ENCODE assay signal across 9 cellular contexts in the genomic region with DNA sequence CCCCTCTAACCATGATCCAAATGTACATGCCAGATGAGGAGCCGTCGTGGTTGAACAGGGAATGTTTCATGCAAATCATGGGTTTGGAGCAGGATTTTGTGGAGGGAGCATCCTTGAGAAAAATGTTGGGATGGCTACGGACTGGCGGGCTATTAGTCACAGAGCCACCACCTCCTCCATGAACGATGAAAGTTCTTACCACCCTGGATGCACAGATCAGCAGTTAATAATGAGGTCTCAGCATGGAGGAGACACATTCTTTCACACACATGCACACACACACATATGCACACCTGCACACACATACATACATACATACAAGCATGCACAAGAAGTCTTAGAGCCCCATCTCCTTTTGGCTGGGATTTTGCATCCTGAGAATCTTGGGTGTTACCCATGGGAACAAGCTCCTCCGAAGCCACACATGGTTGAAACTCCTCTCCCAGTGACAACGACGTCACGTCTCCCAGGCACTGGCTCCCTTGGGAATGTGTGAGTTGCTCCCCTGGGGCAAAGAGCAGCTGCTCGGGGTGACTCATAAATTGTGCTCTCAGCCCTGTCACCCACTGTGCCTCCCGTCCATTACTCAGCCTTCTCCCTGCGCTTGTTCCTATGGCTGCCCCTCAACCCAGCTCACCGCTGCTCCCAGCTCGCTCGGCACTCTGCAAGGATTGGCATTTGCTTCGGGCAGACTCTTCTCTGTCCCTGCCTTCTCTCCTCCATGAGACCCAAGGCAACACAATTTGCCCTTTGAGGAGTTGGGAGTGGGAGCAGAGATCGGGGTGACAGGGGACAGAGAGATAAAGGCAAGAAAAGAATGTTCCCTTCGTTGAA.
A peak's percentile ranks its signal among the peaks of the same experiment; 100 is the strongest.
DNase-seq lines count a peak whose midpoint lies in the region; ATAC-seq and TF ChIP-seq lines count a peak whose summit lies in the region.
"Had no signal": no experiment of that assay in that cellular context is flagged by ENCODE, and none has a peak within 500 bp of the region (broad histone marks: within the 10 kb centered on the region; RNA-seq: fewer than 3 reads in every experiment).

No MANE protein-coding gene starts in this region.

- H3K27ac ChIP-seq in A673 (ENCODE audit: low read depth, low read length, poor library complexity, severe bottlenecking) (no peak overlapping the region), caudate nucleus (ENCODE audit: low read depth, low read length) (peak overlapping the region; percentile 78)

- no peak for TF ChIP-seq CTCF in A673 (conservative IDR thresholded peaks at IDR 0.05; ENCODE audit: low read depth, low read length)
- TF ChIP-seq CTCF in osteocyte (IDR thresholded peaks at IDR 0.05): no peak

- DNase-seq in A673 (ENCODE audit: low spot score) (peak; percentile 70), LHCN-M2 (ENCODE audit: low read depth) (peak; percentile 87), caudate nucleus (lab: John Stamatoyannopoulos, UW) (peak in 13 of 61 donors; percentile 6 to 73 (median 29)), osteocyte (ENCODE audit: extremely low spot score, unreplicated experiment) (peak; percentile 86), NCI-H128 (lab: John Stamatoyannopoulos, UW; ENCODE audit: unreplicated experiment) (no peak), middle frontal gyrus (ENCODE audit: extremely low spot score, low spot score) (no peak)
- DNase-seq: activated naive CD8-positive, alpha-beta T cell treated with anti-CD3 and anti-CD28 coated beads, Interleukin-2, amount 10 ng/mL, durations not matched to agents 7 days and 5 days had no signal

- H3K36me3 ChIP-seq in A673 (ENCODE audit: insufficient read depth, low read length, poor library complexity, severe bottlenecking): no peaks in the 10 kb centered on the region

- no peaks in the 10 kb centered on the region for H3K9me3 ChIP-seq in A673 (ENCODE audit: low read depth, low read length, poor library complexity, severe bottlenecking)

- CTCF ChIA-PET in A673 (lab: Charles Lee): no interaction called here

- H3K4me3 ChIP-seq in A673 (ENCODE audit: low read depth, low read length, poor library complexity, severe bottlenecking): no peak overlapping the region

- H3K27me3 ChIP-seq in A673 (replicated peaks; ENCODE audit: insufficient read depth, low read depth, low read length, poor library complexity): no peaks in the 10 kb centered on the region

- no peaks in the 10 kb centered on the region for H3K27me3 Mint-ChIP-seq in osteocyte (ENCODE audit: unreplicated experiment)

- peak overlapping the region; percentile 80 for H3K27ac Mint-ChIP-seq in osteocyte (ENCODE audit: unreplicated experiment)
- H3K27ac Mint-ChIP-seq: activated naive CD8-positive, alpha-beta T cell treated with anti-CD3 and anti-CD28 coated beads, Interleukin-2, amount 10 ng/mL, durations not matched to agents 7 days and 5 days had no signal

- H3K9me3 Mint-ChIP-seq in osteocyte (ENCODE audit: unreplicated experiment): no peaks in the 10 kb centered on the region
- H3K9me3 Mint-ChIP-seq: activated naive CD8-positive, alpha-beta T cell treated with anti-CD3 and anti-CD28 coated beads, Interleukin-2, amount 10 ng/mL, durations not matched to agents 7 days and 5 days had no signal

- POLR2A ChIA-PET in A673 (lab: Charles Lee; ENCODE audit: low non-redundant PET): no interaction called here

- ATAC-seq in GM19455 (IDR thresholded peaks at IDR 0.05; ENCODE audit: unreplicated experiment): peak; percentile 13
- ATAC-seq in HG03457 (IDR thresholded peaks at IDR 0.05; ENCODE audit: unreplicated experiment): no peak

- H3K4me1 ChIP-seq in A673 (ENCODE audit: insufficient read depth, low read length, poor library complexity, severe bottlenecking): no peaks in the 10 kb centered on the region

- no peaks in the 10 kb centered on the region for H3K36me3 Mint-ChIP-seq in osteocyte (ENCODE audit: unreplicated experiment)
- H3K36me3 Mint-ChIP-seq: activated naive CD8-positive, alpha-beta T cell treated with anti-CD3 and anti-CD28 coated beads, Interleukin-2, amount 10 ng/mL, durations not matched to agents 7 days and 5 days had no signal

- peaks cover 44% of the 10 kb centered on the region for H3K4me1 Mint-ChIP-seq in osteocyte (ENCODE audit: unreplicated experiment)
- H3K4me1 Mint-ChIP-seq: activated naive CD8-positive, alpha-beta T cell treated with anti-CD3 and anti-CD28 coated beads, Interleukin-2, amount 10 ng/mL, durations not matched to agents 7 days and 5 days had no signal

- intact Hi-C loops in A673 (cut with micrococcal nuclease; ENCODE audit: unreplicated experiment): no loop called here

- no TSS peak for BruUV-seq in A673 (replicated peaks; lab: Mats Ljungman, UMichigan)

- H3K4me3 Mint-ChIP-seq in osteocyte (ENCODE audit: unreplicated experiment): peak overlapping the region; percentile 56
- H3K4me3 Mint-ChIP-seq: activated naive CD8-positive, alpha-beta T cell treated with anti-CD3 and anti-CD28 coated beads, Interleukin-2, amount 10 ng/mL, durations not matched to agents 7 days and 5 days had no signal

Comparison
In these comparisons a context has a peak if more than half of its experiments do, and no peak if none do; other contexts are left out.
1. DNase-seq: peak in A673 (single experiment), LHCN-M2 (single experiment) and osteocyte (single experiment); none in NCI-H128 (single experiment) and middle frontal gyrus (single experiment).